In the genomic region with DNA sequence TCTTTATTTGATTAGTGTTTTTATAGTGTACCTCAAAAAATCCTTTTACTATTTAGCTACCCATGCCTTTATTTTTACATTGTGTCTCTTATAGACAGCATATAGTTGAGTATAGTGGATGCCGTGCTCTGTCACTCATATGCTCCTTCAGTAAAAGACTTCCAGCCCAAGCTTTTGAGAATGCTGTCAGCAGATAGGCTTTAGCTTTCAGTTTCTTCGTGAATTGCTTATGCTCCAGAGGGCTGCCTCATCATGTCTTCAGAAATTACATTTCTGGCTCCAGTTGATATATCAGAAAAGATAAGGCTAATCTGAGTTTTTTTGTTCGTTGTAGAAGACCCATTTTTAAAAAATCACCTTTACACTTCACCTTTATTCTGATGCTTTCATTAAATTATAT, we compare ENCODE assay signal across 22 cellular contexts.
"Had no signal": no experiment of that assay in that cellular context is flagged by ENCODE, and none has a peak within 500 bp of the region (broad histone marks: within the 10 kb centered on the region; RNA-seq: fewer than 3 reads in every experiment).

No MANE protein-coding gene starts in this region.

- H3K4me1 Mint-ChIP-seq: IgD-negative memory B cell had no signal

- H3K27me3 Mint-ChIP-seq: IgD-negative memory B cell had no signal

- H3K4me1 ChIP-seq: SJCRH30 had no signal

- DNase-seq: KBM-7, NCI-H1092, NCI-H1105 treated with DMSO at 0.1 percent for 48 hours, NCI-H1417 treated with DMSO at 0.1 percent for 48 hours, NCI-H187, NCI-H2029, NCI-H2081 treated with DMSO at 0.1 percent for 48 hours, NCI-H2171, NCI-H226, NCI-H446, NCI-H510A, NCI-H524 treated with DMSO at 0.1 percent for 48 hours, NCI-H69, NCI-H774, PC-3, SHP77, SJCRH30 had no signal

- ATAC-seq: Panc1, PC-3, SK-N-SH treated with all-trans-retinoic acid at 6 μM for 48 hours had no signal

- H3K27me3 ChIP-seq: SJCRH30 had no signal

- H3K36me3 ChIP-seq: SJCRH30 had no signal

- H3K36me3 Mint-ChIP-seq: IgD-negative memory B cell had no signal

- H3K9me3 ChIP-seq: SJCRH30 had no signal

- H3K4me3 ChIP-seq: SJCRH30 had no signal

- H3K4me3 Mint-ChIP-seq: IgD-negative memory B cell had no signal

- H3K27ac Mint-ChIP-seq: IgD-negative memory B cell had no signal

- H3K27ac ChIP-seq: HL-60, RWPE1, SJCRH30 had no signal
